Comparison of ENCODE assay signal across 16 cellular contexts in the genomic region with DNA sequence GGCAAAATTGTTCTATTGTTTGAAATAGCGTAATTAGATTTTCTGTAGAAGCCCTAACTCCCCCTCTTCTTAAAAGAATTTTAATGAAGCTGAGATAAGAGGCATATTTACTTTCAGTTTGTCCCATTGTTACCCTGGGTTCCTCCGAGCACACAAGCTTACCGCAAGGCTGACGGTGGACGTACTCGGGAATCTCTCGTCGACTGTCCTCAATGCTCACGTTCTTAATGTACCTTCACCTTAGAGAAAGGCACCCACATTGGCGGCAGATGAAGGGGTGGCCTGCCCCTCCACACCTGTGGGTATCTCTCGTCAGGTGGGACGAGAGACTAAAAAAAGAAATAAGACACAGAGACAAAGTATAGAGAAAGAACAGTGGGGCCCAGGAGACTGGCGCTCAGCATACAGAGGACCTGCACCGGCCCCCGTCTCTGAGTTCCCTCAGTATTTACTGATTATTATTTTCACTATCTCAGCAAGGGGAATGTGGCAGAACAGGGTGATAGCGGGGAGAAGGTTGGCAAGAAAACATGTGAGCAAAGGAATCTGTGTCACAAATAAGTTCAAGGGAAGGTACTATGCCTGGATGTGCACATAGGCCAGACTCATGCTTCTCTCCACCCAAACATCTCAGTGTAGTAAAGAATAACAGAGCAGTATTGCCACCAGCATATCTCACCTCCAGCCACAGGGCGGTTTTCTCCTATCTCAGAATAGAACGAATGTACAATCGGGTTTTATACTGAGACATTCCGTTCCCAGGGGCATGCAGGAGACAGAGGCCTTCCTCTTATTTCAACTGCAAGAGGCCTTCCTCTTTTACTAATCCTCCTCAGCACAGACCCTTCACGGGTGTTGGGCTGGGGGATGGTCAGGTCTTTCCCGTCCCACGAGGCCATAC. TPM values are rescaled to one million over a fixed set of nuclear protein-coding genes. Genes with fewer than 3 reads are reported as not detected.
DNase-seq lines count a peak whose midpoint lies in the region; ATAC-seq, FAIRE-seq and TF ChIP-seq lines count a peak whose summit lies in the region.
"Not testable (repeated sequence)": the region's sequence is repeated elsewhere in the genome, so short reads cannot be mapped to it uniquely, and the experiment has no call there.
"Had no signal": no experiment of that assay in that cellular context is flagged by ENCODE, and none has a peak within 500 bp of the region (broad histone marks: within the 10 kb centered on the region; RNA-seq: fewer than 3 reads in every experiment).

No MANE protein-coding gene starts in this region.

- not testable (repeated sequence) for H3K9me2 ChIP-seq in SK-N-SH

- TF ChIP-seq CTCF in NB4 (IDR thresholded peaks at IDR 0.05; ENCODE audit: low read depth, low read length); SK-N-SH (IDR thresholded peaks at IDR 0.05); endodermal cell (conservative IDR thresholded peaks at IDR 0.05); HepG2 (CRISPR knock-in tag; IDR thresholded peaks at IDR 0.05); progenitor cell of endocrine pancreas (IDR thresholded peaks at IDR 0.05; ENCODE audit: unreplicated experiment): not testable (repeated sequence)

- TF ChIP-seq POLR2A in NB4 (IDR thresholded peaks at IDR 0.05; ENCODE audit: extremely low read depth, insufficient read length), result not testable (repeated sequence)
- TF ChIP-seq POLR2A in HepG2 (IDR thresholded peaks at IDR 0.05; ENCODE audit: insufficient read depth in 1 of 2, low read depth in 2 of 2, low read length in 2 of 2), result peak in 1 of 2 experiments; percentile 25; a peak in 1 of 4 replicates

- not testable (repeated sequence) for H3K27me3 ChIP-seq in SK-N-SH (ENCODE audit: insufficient read depth); endodermal cell (ENCODE audit: control insufficient read depth, insufficient read depth, low read length, poor library complexity, severe bottlenecking); HepG2 (ENCODE audit: control insufficient read depth in 1 of 2, insufficient read depth in 2 of 2, low read length in 2 of 2)

- in situ Hi-C loops in HepG2 (cut with HindIII; ENCODE audit: extremely low pct_ligation_motif_present, low pct_unique_long_range_greater_than_20kb), result loop anchor here (5.0 kb wide), 1 partner anchor 240 kb away; no protein-coding TSS in a partner anchor

- not testable (repeated sequence) for H3F3A ChIP-seq in SK-N-SH (replicated peaks; ENCODE audit: insufficient read depth)

- not testable (repeated sequence) for H4K20me1 ChIP-seq in SK-N-SH (ENCODE audit: insufficient read depth); HepG2 (ENCODE audit: insufficient read depth, low read length)

- intact Hi-C loops in HepG2 (cut with micrococcal nuclease; ENCODE audit: unreplicated experiment), result loop anchor here (5.0 kb wide), 1 partner anchor 35 kb away; no protein-coding TSS in a partner anchor

- not testable (repeated sequence) for H3K27me3 Mint-ChIP-seq in activated naive CD4-positive, alpha-beta T cell treated with anti-CD3 and anti-CD28 coated beads, Interleukin-2, amount 50 U/mL, for 24 hours; endodermal cell (ENCODE audit: insufficient read depth); progenitor cell of endocrine pancreas

- H3K27ac Mint-ChIP-seq in activated naive CD4-positive, alpha-beta T cell treated with anti-CD3 and anti-CD28 coated beads, Interleukin-2, amount 50 U/mL, for 24 hours, result peak overlapping the region; percentile 42
- H3K27ac Mint-ChIP-seq in endodermal cell (peak overlapping the region; percentile 95), progenitor cell of endocrine pancreas (peak overlapping the region; percentile 94)

- POLR2A ChIA-PET in SK-N-SH (lab: Yijun Ruan, JAX), result not testable (repeated sequence)
- POLR2A ChIA-PET in HepG2 (lab: Yijun Ruan, JAX), result interaction anchor here (0.8 to 1.6 kb wide), 11 partner anchors 9 to 241 kb away, joined by 3 to 16 read pairs (median 7); partner anchors contain the start of genes CNPY3, CUL7, KLHDC3 and MEA1

- H3K4me3 ChIP-seq in NB4 (ENCODE audit: low read depth, low read length); SK-N-SH (ENCODE audit: low read depth in 2 of 2, low read length in 1 of 2): not testable (repeated sequence)
- H3K4me3 ChIP-seq in endodermal cell (ENCODE audit: low read length) (peak overlapping the region; percentile 57), HepG2 (replicated peaks in 1 of 3; ENCODE audit: insufficient read depth in 1 of 3, low read depth in 2 of 3, low read length in 3 of 3) (peak overlapping the region; percentile 48 to 71 (median 63))

- TF ChIP-seq EP300 in SK-N-SH (IDR thresholded peaks at IDR 0.05; ENCODE audit: borderline replicate concordance in 1 of 2, low read depth in 1 of 2, low read length in 1 of 2); HepG2 (IDR thresholded peaks at IDR 0.05; ENCODE audit: low read depth in 2 of 2, low read length in 2 of 2); HepG2 (CRISPR knock-in tag; IDR thresholded peaks at IDR 0.05; ENCODE audit: borderline replicate concordance): not testable (repeated sequence)

- H3K36me3 ChIP-seq in SK-N-SH (replicated peaks in 1 of 2; ENCODE audit: control insufficient read depth in 1 of 2, insufficient read depth in 2 of 2, low read length in 1 of 2); endodermal cell (ENCODE audit: control insufficient read depth, insufficient read depth, low read length); HepG2 (replicated peaks in 1 of 2; ENCODE audit: control insufficient read depth in 1 of 2, insufficient read depth in 2 of 2, low read length in 2 of 2): not testable (repeated sequence)

- H3K4me2 ChIP-seq in SK-N-SH (peak overlapping the region; percentile 60; the same call in 1 of the 2 replicates), HepG2 (ENCODE audit: low read depth, low read length) (peak overlapping the region; percentile 85)

- 91% methylated on average over 21 of the region's 23 CpGs for WGBS in SK-N-SH (ENCODE audit: low lambda C conversion rate)
- 65 to 85% methylated on average over 13 to 23 of the region's 23 CpGs for WGBS in endodermal cell (ENCODE audit: insufficient coverage in 1 of 2, insufficient read length in 1 of 2), 2 experiments
- under 1% methylated on average over 23 of the region's 23 CpGs for WGBS in HepG2 (ENCODE audit: low lambda C conversion rate)

- H3K36me3 Mint-ChIP-seq in activated naive CD4-positive, alpha-beta T cell treated with anti-CD3 and anti-CD28 coated beads, Interleukin-2, amount 50 U/mL, for 24 hours; endodermal cell (ENCODE audit: low read depth); progenitor cell of endocrine pancreas (ENCODE audit: insufficient read depth): not testable (repeated sequence)

- CTCF ChIA-PET in SK-N-SH (lab: Yijun Ruan, JAX) (interaction anchor here (0.9 to 2.4 kb wide), 13 partner anchors 10 to 459 kb away, joined by 3 to 13 read pairs (median 4); partner anchors contain the start of gene CNPY3), HepG2 (lab: Yijun Ruan, JAX; ENCODE audit: low intra/inter-chr PET ratio, low total read pairs) (interaction anchor here (0.8 to 2.6 kb wide), 2 partner anchors 227 to 241 kb away, joined by 4 to 19 read pairs; no protein-coding TSS in a partner anchor)

- not testable (repeated sequence) for BruUV-seq in HepG2 (replicated peaks; lab: Mats Ljungman, UMichigan)

- peaks cover 11% of the 10 kb centered on the region for H3K4me1 Mint-ChIP-seq in activated naive CD4-positive, alpha-beta T cell treated with anti-CD3 and anti-CD28 coated beads, Interleukin-2, amount 50 U/mL, for 24 hours
- peaks cover 33% of the 10 kb centered on the region for H3K4me1 Mint-ChIP-seq in endodermal cell
- H3K4me1 Mint-ChIP-seq in progenitor cell of endocrine pancreas (ENCODE audit: low read depth), result peaks cover 23% of the 10 kb centered on the region

- not testable (repeated sequence) for H3K9ac ChIP-seq in SK-N-SH
- peak overlapping the region; percentile 31 for H3K9ac ChIP-seq in endodermal cell (ENCODE audit: extremely low read depth, low read length, poor library complexity, severe bottlenecking)
- peak overlapping the region; percentile 58 for H3K9ac ChIP-seq in HepG2 (ENCODE audit: insufficient read depth, low read depth, low read length)

- peak; percentile 24 for DNase-seq in GF-D8 (lab: John Stamatoyannopoulos, UW)
- peak; percentile 83 for DNase-seq in NB4 (ENCODE audit: low read depth)
- not testable (repeated sequence) for DNase-seq in SK-N-SH; endodermal cell; HepG2 (ENCODE audit: low spot score); progenitor cell of endocrine pancreas (ENCODE audit: low spot score, unreplicated experiment)

- not testable (repeated sequence) for H3K27ac ChIP-seq in SK-N-SH (ENCODE audit: low read depth in 2 of 2, low read length in 1 of 2)
- H3K27ac ChIP-seq in endodermal cell (ENCODE audit: low read depth, low read length) (peak overlapping the region; percentile 22), HepG2 (ENCODE audit: extremely low read length, insufficient read depth, low read length) (peak overlapping the region; percentile 57)

- FAIRE-seq in HepG2 (lab: Jason Lieb, UNC), result not testable (repeated sequence)

- H2AFZ ChIP-seq in SK-N-SH (ENCODE audit: low read depth) (peak overlapping the region; percentile 77), HepG2 (ENCODE audit: low read length) (peak overlapping the region; percentile 66)

- not testable (repeated sequence) for H3K4me1 ChIP-seq in SK-N-SH (ENCODE audit: control insufficient read depth in 1 of 2, insufficient read depth in 2 of 2, low read depth in 1 of 2, low read length in 1 of 2)
- H3K4me1 ChIP-seq in endodermal cell (ENCODE audit: control insufficient read depth, insufficient read depth, low read length) (peaks cover 11% of the 10 kb centered on the region), HepG2 (ENCODE audit: insufficient read depth, low read length) (peaks cover 38% of the 10 kb centered on the region)

- H3K9me3 ChIP-seq in SK-N-SH; endodermal cell (ENCODE audit: control insufficient read depth, low read length); HepG2 (ENCODE audit: low read length): not testable (repeated sequence)

- H3K4me3 Mint-ChIP-seq in activated naive CD4-positive, alpha-beta T cell treated with anti-CD3 and anti-CD28 coated beads, Interleukin-2, amount 50 U/mL, for 24 hours, result not testable (repeated sequence)
- H3K4me3 Mint-ChIP-seq in endodermal cell (peak overlapping the region; percentile 29), progenitor cell of endocrine pancreas (ENCODE audit: low read depth) (peak overlapping the region; percentile 14)

- TF ChIP-seq RAD21 in SK-N-SH (IDR thresholded peaks at IDR 0.05; ENCODE audit: low read length); HepG2 (CRISPR knock-in tag; IDR thresholded peaks at IDR 0.05): not testable (repeated sequence)

- peak; percentile 68 for ATAC-seq in HepG2

- H3K79me2 ChIP-seq in SK-N-SH (ENCODE audit: insufficient read depth); HepG2 (ENCODE audit: insufficient read depth, low read length): not testable (repeated sequence)

- H3K9me3 Mint-ChIP-seq in activated naive CD4-positive, alpha-beta T cell treated with anti-CD3 and anti-CD28 coated beads, Interleukin-2, amount 50 U/mL, for 24 hours; endodermal cell; progenitor cell of endocrine pancreas (ENCODE audit: low read depth): not testable (repeated sequence)

RNA-seq across cellular contexts. Expression of gene PTCRA, which starts 13.2 kb away (rescaled TPM):
- polyA plus RNA-seq in SK-N-SH (2012; rRNA removed), result not detected in 2 replicates
- not detected in 2 replicates for polyA plus RNA-seq in SK-N-SH (2012; cell fraction: cytosol; rRNA removed)
- not detected in 2 replicates for polyA plus RNA-seq in SK-N-SH (2012; cell fraction: nucleus; rRNA removed)
- not detected for total RNA-seq in endodermal cell
- not detected for polyA plus RNA-seq in endodermal cell (2013, experiment 1 of 2)
- polyA plus RNA-seq in endodermal cell (2013, experiment 2 of 2), result not detected
- not detected in 2 replicates for total RNA-seq in HepG2 (2016; rRNA removed; fragmentation: Illumina TruSeq; extraction: Trizol)
- not detected in 2 replicates for total RNA-seq in HepG2 (2016; cell fraction: cytosol; rRNA removed; fragmentation: Illumina TruSeq; extraction: Trizol; ENCODE audit: low read depth)
- not detected in 2 replicates for total RNA-seq in HepG2 (2016; cell fraction: insoluble cytoplasmic fraction; rRNA removed; fragmentation: Illumina TruSeq; extraction: Trizol)
- total RNA-seq in HepG2 (2016; cell fraction: membrane; rRNA removed; fragmentation: Illumina TruSeq; extraction: Trizol), result not detected in 2 replicates
- not detected in 2 replicates for total RNA-seq in HepG2 (2016; cell fraction: nucleus; rRNA removed; fragmentation: Illumina TruSeq; extraction: Trizol)
- polyA plus RNA-seq in HepG2 (2011; rRNA removed), result not detected in 2 replicates
- not detected in 2 replicates for polyA plus RNA-seq in HepG2 (2011; cell fraction: cytosol; rRNA removed)
- 0.12 and 0.51 TPM in 2 replicates for polyA plus RNA-seq in HepG2 (2011; cell fraction: nucleus; rRNA removed)
- polyA plus RNA-seq in HepG2 (2012), result not detected in 2 replicates
- polyA plus RNA-seq in HepG2 (2016; cell fraction: cytosol; fragmentation: Illumina TruSeq; extraction: Trizol; ENCODE audit: low read depth), result not detected in 2 replicates
- polyA plus RNA-seq in HepG2 (2016; cell fraction: insoluble cytoplasmic fraction; fragmentation: Illumina TruSeq; extraction: Trizol; ENCODE audit: low read depth), result not detected in 2 replicates
- not detected in 2 replicates for polyA plus RNA-seq in HepG2 (2016; cell fraction: membrane; fragmentation: Illumina TruSeq; extraction: Trizol; ENCODE audit: low read depth)
- not detected in 2 replicates for polyA plus RNA-seq in HepG2 (2016; cell fraction: nucleus; fragmentation: Illumina TruSeq; extraction: Trizol; ENCODE audit: insufficient read depth, low read depth)
- polyA minus RNA-seq in HepG2 (2011; rRNA and poly(A)+ RNA removed; ENCODE audit: low replicate concordance), result not detected in 2 replicates
- not detected in 2 replicates for polyA minus RNA-seq in HepG2 (2011; cell fraction: cytosol; rRNA and poly(A)+ RNA removed)
- polyA minus RNA-seq in HepG2 (2011; cell fraction: nucleus; rRNA and poly(A)+ RNA removed), result not detected in 2 replicates
- not detected in 2 replicates for total RNA-seq in progenitor cell of endocrine pancreas
- total RNA-seq: activated CD4-positive, alpha-beta T cell treated with anti-CD3 and anti-CD28 coated beads for 36 hours; activated naive CD4-positive, alpha-beta T cell treated with anti-CD3 and anti-CD28 coated beads for 36 hours; aorta; CD4-positive, alpha-beta memory T cell; esophagus mucosa; frontal cortex; M059J; occipital lobe; urinary bladder had no signal
- polyA plus RNA-seq: aorta; CD4-positive, alpha-beta memory T cell; urinary bladder had no signal

RNA-seq across cellular contexts. Expression of gene RPL7L1, which starts 23.2 kb away (rescaled TPM):
- polyA plus RNA-seq in SK-N-SH (2012; rRNA removed), result 22.1 and 28.7 TPM in 2 replicates
- 42.5 and 49.2 TPM in 2 replicates for polyA plus RNA-seq in SK-N-SH (2012; cell fraction: cytosol; rRNA removed)
- 11.6 and 17.3 TPM in 2 replicates for polyA plus RNA-seq in SK-N-SH (2012; cell fraction: nucleus; rRNA removed)
- 100 to 1,000 TPM; 112 to 114 TPM for total RNA-seq in endodermal cell
- polyA plus RNA-seq in endodermal cell (2013, experiment 1 of 2), result 91.1 TPM
- 86.1 TPM for polyA plus RNA-seq in endodermal cell (2013, experiment 2 of 2)
- 179 and 228 TPM in 2 replicates for total RNA-seq in HepG2 (2016; rRNA removed; fragmentation: Illumina TruSeq; extraction: Trizol)
- total RNA-seq in HepG2 (2016; cell fraction: cytosol; rRNA removed; fragmentation: Illumina TruSeq; extraction: Trizol; ENCODE audit: low read depth), result 34.8 and 36.3 TPM in 2 replicates
- 172 and 248 TPM in 2 replicates for total RNA-seq in HepG2 (2016; cell fraction: insoluble cytoplasmic fraction; rRNA removed; fragmentation: Illumina TruSeq; extraction: Trizol)
- 98.2 and 108 TPM in 2 replicates for total RNA-seq in HepG2 (2016; cell fraction: membrane; rRNA removed; fragmentation: Illumina TruSeq; extraction: Trizol)
- total RNA-seq in HepG2 (2016; cell fraction: nucleus; rRNA removed; fragmentation: Illumina TruSeq; extraction: Trizol), result 79.2 and 84.2 TPM in 2 replicates
- polyA plus RNA-seq in HepG2 (2011; rRNA removed), result 51.6 and 52.0 TPM in 2 replicates
- polyA plus RNA-seq in HepG2 (2011; cell fraction: cytosol; rRNA removed), result 40.8 and 57.7 TPM in 2 replicates
- 18.1 and 25.2 TPM in 2 replicates for polyA plus RNA-seq in HepG2 (2011; cell fraction: nucleus; rRNA removed)
- polyA plus RNA-seq in HepG2 (2012), result 116 and 118 TPM in 2 replicates
- polyA plus RNA-seq in HepG2 (2016; cell fraction: cytosol; fragmentation: Illumina TruSeq; extraction: Trizol; ENCODE audit: low read depth), result 16.4 and 17.2 TPM in 2 replicates
- polyA plus RNA-seq in HepG2 (2016; cell fraction: insoluble cytoplasmic fraction; fragmentation: Illumina TruSeq; extraction: Trizol; ENCODE audit: low read depth), result 182 and 194 TPM in 2 replicates
- polyA plus RNA-seq in HepG2 (2016; cell fraction: membrane; fragmentation: Illumina TruSeq; extraction: Trizol; ENCODE audit: low read depth), result 45.4 and 49.4 TPM in 2 replicates
- polyA plus RNA-seq in HepG2 (2016; cell fraction: nucleus; fragmentation: Illumina TruSeq; extraction: Trizol; ENCODE audit: insufficient read depth, low read depth), result 90.1 and 101 TPM in 2 replicates
- polyA minus RNA-seq in HepG2 (2011; rRNA and poly(A)+ RNA removed; ENCODE audit: low replicate concordance), result 58.1 and 94.4 TPM in 2 replicates
- 36.1 and 48.1 TPM in 2 replicates for polyA minus RNA-seq in HepG2 (2011; cell fraction: cytosol; rRNA and poly(A)+ RNA removed)
- polyA minus RNA-seq in HepG2 (2011; cell fraction: nucleus; rRNA and poly(A)+ RNA removed), result 68.2 and 106 TPM in 2 replicates
- 82.8 and 88.9 TPM in 2 replicates for total RNA-seq in progenitor cell of endocrine pancreas

RNA-seq across cellular contexts. Expression of gene CNPY3, which starts 26.7 kb away (rescaled TPM):
- polyA plus RNA-seq in SK-N-SH (2012; rRNA removed) (59.2 and 77.5 TPM in 2 replicates), HepG2 (2011; rRNA removed) (38.3 and 42.3 TPM in 2 replicates)
- 50.5 and 59.8 TPM in 2 replicates for polyA plus RNA-seq in SK-N-SH (2012; cell fraction: cytosol; rRNA removed)
- polyA plus RNA-seq in SK-N-SH (2012; cell fraction: nucleus; rRNA removed), result 53.7 and 63.5 TPM in 2 replicates
- total RNA-seq in endodermal cell (10 to 100 TPM; 72.7 to 73.6 TPM), HepG2 (2016; rRNA removed; fragmentation: Illumina TruSeq; extraction: Trizol) (31.4 and 60.2 TPM in 2 replicates), progenitor cell of endocrine pancreas (61.5 and 64.1 TPM in 2 replicates)
- polyA plus RNA-seq in endodermal cell (2013, experiment 1 of 2), result 57.4 TPM
- 50.6 TPM for polyA plus RNA-seq in endodermal cell (2013, experiment 2 of 2)
- 25.4 and 31.7 TPM in 2 replicates for total RNA-seq in HepG2 (2016; cell fraction: cytosol; rRNA removed; fragmentation: Illumina TruSeq; extraction: Trizol; ENCODE audit: low read depth)
- total RNA-seq in HepG2 (2016; cell fraction: insoluble cytoplasmic fraction; rRNA removed; fragmentation: Illumina TruSeq; extraction: Trizol), result 32.0 and 60.7 TPM in 2 replicates
- 38.9 and 45.0 TPM in 2 replicates for total RNA-seq in HepG2 (2016; cell fraction: membrane; rRNA removed; fragmentation: Illumina TruSeq; extraction: Trizol)
- total RNA-seq in HepG2 (2016; cell fraction: nucleus; rRNA removed; fragmentation: Illumina TruSeq; extraction: Trizol), result 42.6 and 49.4 TPM in 2 replicates
- 43.4 and 51.8 TPM in 2 replicates for polyA plus RNA-seq in HepG2 (2011; cell fraction: cytosol; rRNA removed)
- 30.8 and 35.3 TPM in 2 replicates for polyA plus RNA-seq in HepG2 (2011; cell fraction: nucleus; rRNA removed)
- 51.7 and 54.0 TPM in 2 replicates for polyA plus RNA-seq in HepG2 (2012)
- polyA plus RNA-seq in HepG2 (2016; cell fraction: cytosol; fragmentation: Illumina TruSeq; extraction: Trizol; ENCODE audit: low read depth), result 38.7 and 48.0 TPM in 2 replicates
- 35.6 and 38.7 TPM in 2 replicates for polyA plus RNA-seq in HepG2 (2016; cell fraction: insoluble cytoplasmic fraction; fragmentation: Illumina TruSeq; extraction: Trizol; ENCODE audit: low read depth)
- 44.3 and 50.0 TPM in 2 replicates for polyA plus RNA-seq in HepG2 (2016; cell fraction: membrane; fragmentation: Illumina TruSeq; extraction: Trizol; ENCODE audit: low read depth)
- polyA plus RNA-seq in HepG2 (2016; cell fraction: nucleus; fragmentation: Illumina TruSeq; extraction: Trizol; ENCODE audit: insufficient read depth, low read depth), result 94.9 and 101 TPM in 2 replicates
- polyA minus RNA-seq in HepG2 (2011; rRNA and poly(A)+ RNA removed; ENCODE audit: low replicate concordance), result 28.5 and 45.2 TPM in 2 replicates
- polyA minus RNA-seq in HepG2 (2011; cell fraction: cytosol; rRNA and poly(A)+ RNA removed), result 16.2 and 20.4 TPM in 2 replicates
- polyA minus RNA-seq in HepG2 (2011; cell fraction: nucleus; rRNA and poly(A)+ RNA removed), result 9.7 and 11.9 TPM in 2 replicates

RNA-seq across cellular contexts. Expression of gene GNMT, which starts 57.9 kb away (rescaled TPM):
- polyA plus RNA-seq in SK-N-SH (2012; rRNA removed) (1.4 and 2.0 TPM in 2 replicates), HepG2 (2011; rRNA removed) (2.8 and 3.8 TPM in 2 replicates)
- 0.48 and 0.56 TPM in 2 replicates for polyA plus RNA-seq in SK-N-SH (2012; cell fraction: cytosol; rRNA removed)
- polyA plus RNA-seq in SK-N-SH (2012; cell fraction: nucleus; rRNA removed), result 11.9 and 12.7 TPM in 2 replicates
- total RNA-seq in endodermal cell (under 1 TPM; 0.75 to 0.84 TPM), HepG2 (2016; rRNA removed; fragmentation: Illumina TruSeq; extraction: Trizol) (7.0 and 7.3 TPM in 2 replicates), progenitor cell of endocrine pancreas (1.3 and 1.7 TPM in 2 replicates)
- polyA plus RNA-seq in endodermal cell (2013, experiment 1 of 2), result 1.1 TPM
- 1.1 TPM for polyA plus RNA-seq in endodermal cell (2013, experiment 2 of 2)
- 3.1 and 3.3 TPM in 2 replicates for total RNA-seq in HepG2 (2016; cell fraction: cytosol; rRNA removed; fragmentation: Illumina TruSeq; extraction: Trizol; ENCODE audit: low read depth)
- total RNA-seq in HepG2 (2016; cell fraction: insoluble cytoplasmic fraction; rRNA removed; fragmentation: Illumina TruSeq; extraction: Trizol), result 6.8 and 9.0 TPM in 2 replicates
- total RNA-seq in HepG2 (2016; cell fraction: membrane; rRNA removed; fragmentation: Illumina TruSeq; extraction: Trizol), result 3.4 and 3.5 TPM in 2 replicates
- total RNA-seq in HepG2 (2016; cell fraction: nucleus; rRNA removed; fragmentation: Illumina TruSeq; extraction: Trizol), result 3.4 and 3.9 TPM in 2 replicates
- 4.4 and 5.1 TPM in 2 replicates for polyA plus RNA-seq in HepG2 (2011; cell fraction: cytosol; rRNA removed)
- polyA plus RNA-seq in HepG2 (2011; cell fraction: nucleus; rRNA removed), result 3.3 and 3.5 TPM in 2 replicates
- 1.8 and 3.1 TPM in 2 replicates for polyA plus RNA-seq in HepG2 (2012)
- polyA plus RNA-seq in HepG2 (2016; cell fraction: cytosol; fragmentation: Illumina TruSeq; extraction: Trizol; ENCODE audit: low read depth), result 2.8 and 3.0 TPM in 2 replicates
- 7.2 and 7.5 TPM in 2 replicates for polyA plus RNA-seq in HepG2 (2016; cell fraction: insoluble cytoplasmic fraction; fragmentation: Illumina TruSeq; extraction: Trizol; ENCODE audit: low read depth)
- 2.2 and 2.4 TPM in 2 replicates for polyA plus RNA-seq in HepG2 (2016; cell fraction: membrane; fragmentation: Illumina TruSeq; extraction: Trizol; ENCODE audit: low read depth)
- 6.3 and 6.4 TPM in 2 replicates for polyA plus RNA-seq in HepG2 (2016; cell fraction: nucleus; fragmentation: Illumina TruSeq; extraction: Trizol; ENCODE audit: insufficient read depth, low read depth)
- polyA minus RNA-seq in HepG2 (2011; rRNA and poly(A)+ RNA removed; ENCODE audit: low replicate concordance), result 0.33 and 2.7 TPM in 2 replicates
- polyA minus RNA-seq in HepG2 (2011; cell fraction: cytosol; rRNA and poly(A)+ RNA removed), result 0.79 and 1.4 TPM in 2 replicates
- 0.52 and 0.62 TPM in 2 replicates for polyA minus RNA-seq in HepG2 (2011; cell fraction: nucleus; rRNA and poly(A)+ RNA removed)
- total RNA-seq: activated naive CD4-positive, alpha-beta T cell treated with anti-CD3 and anti-CD28 coated beads for 36 hours; esophagus mucosa; frontal cortex; occipital lobe had no signal

Comparison
In these comparisons a context has a peak if more than half of its experiments do, and no peak if none do; other contexts are left out.
1. H3K27ac Mint-ChIP-seq: peak in every context shown above with its lines; median percentile 95 in endodermal cell; 94 in progenitor cell of endocrine pancreas; 42 in activated naive CD4-positive, alpha-beta T cell treated with anti-CD3 and anti-CD28 coated beads, Interleukin-2, amount 50 U/mL, for 24 hours.